10 cellular contexts compared by ENCODE assay signal in genomic region chr9:137705906-137706305, GRCh38.
A peak's percentile ranks its signal among the peaks of the same experiment; 100 is the strongest.
DNase-seq lines count a peak whose midpoint lies in the region; ATAC-seq and TF ChIP-seq lines count a peak whose summit lies in the region.
"Had no signal": no experiment of that assay in that cellular context is flagged by ENCODE, and none has a peak within 500 bp of the region (broad histone marks: within the 10 kb centered on the region; RNA-seq: fewer than 3 reads in every experiment).

No MANE protein-coding gene starts in this region.

- H3K4me3 ChIP-seq in suprapubic skin: no peak overlapping the region
- H3K4me3 ChIP-seq: SJCRH30 had no signal

- H3K27ac ChIP-seq in suprapubic skin: no peak overlapping the region
- H3K27ac ChIP-seq: SJCRH30 had no signal

- no peak for TF ChIP-seq POLR2A in suprapubic skin (IDR thresholded peaks at IDR 0.05)

- H3K4me1 ChIP-seq in suprapubic skin: peaks cover 4% of the 10 kb centered on the region
- H3K4me1 ChIP-seq: SJCRH30 had no signal

- peaks cover under 1% of the 10 kb centered on the region for H3K36me3 ChIP-seq in suprapubic skin

- DNase-seq in GM10266 (ENCODE audit: extremely low spot score) (peak; percentile 67), GM19240 (ENCODE audit: insufficient read length, low spot score) (peak; percentile 45), iPS-NIHi7 (ENCODE audit: extremely low spot score) (peak; percentile 55), suprapubic skin (ENCODE audit: low spot score in 2 of 2) (no peak), NCI-H1417 (lab: John Stamatoyannopoulos, UW) (no peak), Right ventricle myocardium inferior (ENCODE audit: missing footprints) (no peak)
- DNase-seq: Karpas-422, NCI-H2171 treated with DMSO at 0.1 percent for 48 hours, SJCRH30 had no signal

- TF ChIP-seq CTCF in GM10266 (IDR thresholded peaks at IDR 0.05; ENCODE audit: control insufficient read depth, insufficient read depth, low read depth, missing control alignments): no peak
- TF ChIP-seq CTCF in suprapubic skin (IDR thresholded peaks at IDR 0.05): no peak

- H3K9me3 ChIP-seq in suprapubic skin: no peaks in the 10 kb centered on the region
- H3K9me3 ChIP-seq: SJCRH30 had no signal

- intact Hi-C loops in Right ventricle myocardium inferior (cut with DNase I): no loop called here

- ATAC-seq in HG03175 (IDR thresholded peaks at IDR 0.05; ENCODE audit: unreplicated experiment): peak; percentile 43
- no peak for ATAC-seq in Right ventricle myocardium inferior

- H3K27me3 ChIP-seq in suprapubic skin: no peaks in the 10 kb centered on the region
- H3K27me3 ChIP-seq: SJCRH30 had no signal

- 66% methylated on average over 5 of the region's 10 CpGs for WGBS in suprapubic skin

- no peak for TF ChIP-seq EP300 in suprapubic skin (IDR thresholded peaks at IDR 0.05)

Comparison
In these comparisons a context has a peak if more than half of its experiments do, and no peak if none do; other contexts are left out.
1. DNase-seq: peak in GM10266 (single experiment), GM19240 (single experiment) and iPS-NIHi7 (single experiment); none in suprapubic skin (0 of 2), NCI-H1417 (0 of 3) and Right ventricle myocardium inferior (single experiment).